24 cellular contexts compared by ENCODE assay signal in genomic region chr12:68943848-68944247, GRCh38. TPM values are rescaled to one million over a fixed set of nuclear protein-coding genes. Genes with fewer than 3 reads are reported as not detected.
A peak's percentile ranks its signal among the peaks of the same experiment; 100 is the strongest.
DNase-seq lines count a peak whose midpoint lies in the region; ATAC-seq, FAIRE-seq and TF ChIP-seq lines count a peak whose summit lies in the region.
"Had no signal": no experiment of that assay in that cellular context is flagged by ENCODE, and none has a peak within 500 bp of the region (broad histone marks: within the 10 kb centered on the region; RNA-seq: fewer than 3 reads in every experiment).

No MANE protein-coding gene starts in this region.

- no peaks in the 10 kb centered on the region for H3K36me3 Mint-ChIP-seq in type B pancreatic cell

- DNase-seq in DMS53 (lab: John Stamatoyannopoulos, UW): peak; percentile 92
- peak; percentile 22 for DNase-seq in RCC 7860 (ENCODE audit: low spot score)
- DNase-seq in left kidney (ENCODE audit: low read depth, low spot score): peak; percentile 20
- no peak for DNase-seq in type B pancreatic cell (ENCODE audit: extremely low spot score, unreplicated experiment)
- no peak for DNase-seq in DMS 273 treated with DMSO at 0.1 percent for 48 hours (lab: John Stamatoyannopoulos, UW)
- no peak for DNase-seq in NCI-H446 (lab: John Stamatoyannopoulos, UW)
- DNase-seq: CD4-positive, alpha-beta T cell; COR-L47; DND-41; GM23248; H9; KBM-7; MV-4-11; NCI-H1105; NCI-H1436 treated with DMSO at 0.1 percent for 48 hours; NCI-H1930; NCI-H2107; NCI-H524 treated with DMSO at 0.1 percent for 48 hours; NCI-H774; SHP77 treated with DMSO at 0.1 percent for 48 hours had no signal

- H3K4me3 Mint-ChIP-seq in type B pancreatic cell: no peak overlapping the region
- H3K4me3 Mint-ChIP-seq: CD4-positive, alpha-beta T cell; H9 had no signal

- TF ChIP-seq CTCF in type B pancreatic cell (conservative IDR thresholded peaks at IDR 0.05): no peak

- peak; percentile 44 for FAIRE-seq in RCC 7860 (lab: Jason Lieb, UNC)
- FAIRE-seq: GM12892, HTR-8/SVneo had no signal

- H3K27ac Mint-ChIP-seq in type B pancreatic cell: peak overlapping the region; percentile 19
- H3K27ac Mint-ChIP-seq: CD4-positive, alpha-beta T cell; H9 had no signal

- ATAC-seq in HG03095 (IDR thresholded peaks at IDR 0.05; ENCODE audit: unreplicated experiment): no peak

- H3K4me1 Mint-ChIP-seq in type B pancreatic cell (ENCODE audit: unreplicated experiment): peaks cover 6% of the 10 kb centered on the region
- H3K4me1 Mint-ChIP-seq: H9 had no signal

- H3K27me3 Mint-ChIP-seq in type B pancreatic cell: no peaks in the 10 kb centered on the region
- H3K27me3 Mint-ChIP-seq: CD4-positive, alpha-beta T cell had no signal

- no peaks in the 10 kb centered on the region for H3K9me3 Mint-ChIP-seq in type B pancreatic cell
- H3K9me3 Mint-ChIP-seq: CD4-positive, alpha-beta T cell; H9 had no signal

RNA-seq across cellular contexts. Expression of gene CPM, which starts 10.9 kb away (rescaled TPM):
- total RNA-seq in type B pancreatic cell (ENCODE audit: low replicate concordance): 56.2 and 58.1 TPM in 2 replicates
- total RNA-seq: A172 had no signal

Comparison
In these comparisons a context has a peak if more than half of its experiments do, and no peak if none do; other contexts are left out.
1. DNase-seq: peak in DMS53 (single experiment), RCC 7860 (single experiment) and left kidney (single experiment); none in type B pancreatic cell (single experiment), DMS 273 treated with DMSO at 0.1 percent for 48 hours (single experiment) and NCI-H446 (0 of 2).